Comparison of ENCODE assay signal across 11 cellular contexts in the genomic region with DNA sequence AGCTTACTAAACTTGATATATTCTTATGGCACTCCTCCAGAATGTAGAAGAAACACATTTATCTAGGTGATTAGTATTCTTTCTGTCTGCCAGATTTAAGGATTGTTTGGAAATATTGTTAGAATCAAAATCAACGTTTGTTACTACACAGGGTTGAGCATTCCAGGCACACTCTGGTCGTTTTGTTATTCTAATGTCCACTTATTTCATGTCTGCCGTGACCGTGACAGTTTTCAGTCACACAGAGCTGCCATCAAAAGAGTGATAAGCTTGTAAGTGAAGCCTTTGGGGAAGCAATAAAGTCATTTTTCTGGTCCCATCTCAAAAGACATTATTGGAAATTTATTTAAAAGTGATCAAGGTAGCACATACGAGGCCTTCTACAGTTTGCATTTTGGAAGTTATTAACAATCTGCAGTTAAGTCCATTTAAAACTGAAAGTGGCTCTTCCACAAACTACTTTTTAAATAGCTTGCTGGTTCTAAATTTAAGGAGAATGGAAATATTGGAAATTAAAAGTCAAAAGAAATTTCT. TPM values are rescaled to one million over a fixed set of nuclear protein-coding genes. Genes with fewer than 3 reads are reported as not detected.
DNase-seq lines count a peak whose midpoint lies in the region; ATAC-seq, FAIRE-seq and TF ChIP-seq lines count a peak whose summit lies in the region.
"Had no signal": no experiment of that assay in that cellular context is flagged by ENCODE, and none has a peak within 500 bp of the region (broad histone marks: within the 10 kb centered on the region; RNA-seq: fewer than 3 reads in every experiment).

No MANE protein-coding gene starts in this region.

- no peak for TF ChIP-seq POLR2A in ovary (IDR thresholded peaks at IDR 0.05)
- no peak for TF ChIP-seq POLR2A in GM12892 (IDR thresholded peaks at IDR 0.05; ENCODE audit: low read depth, low read length)

- no peak for TF ChIP-seq EP300 in ovary (IDR thresholded peaks at IDR 0.05)

- peak; percentile 55 for ATAC-seq in Right ventricle myocardium superior (ENCODE audit: poor library complexity)
- ATAC-seq in GM21447 (IDR thresholded peaks at IDR 0.05; ENCODE audit: unreplicated experiment) = no peak

- no peaks in the 10 kb centered on the region for H3K9me3 ChIP-seq in ovary

- H3K36me3 ChIP-seq in ovary = no peaks in the 10 kb centered on the region

- FAIRE-seq in GM12892 (lab: Jason Lieb, UNC) = no peak

- no peak for TF ChIP-seq CTCF in fibroblast of the aortic adventitia (IDR thresholded peaks at IDR 0.05; ENCODE audit: insufficient read depth, low read length)
- TF ChIP-seq CTCF in ovary (IDR thresholded peaks at IDR 0.05) = no peak

- intact Hi-C loops in Right ventricle myocardium superior (cut with DNase I) = loop anchor here (5.0 to 10.0 kb wide), 2 partner anchors 38 to 54 kb away; partner anchors contain the start of gene NFIA
- intact Hi-C loops in cardiac septum (cut with DNase I) = loop anchor here (2.0 to 5.0 kb wide), 2 partner anchors 32 to 68 kb away; no protein-coding TSS in a partner anchor
- intact Hi-C loops in ovary (cut with DNase I) = no loop called here

- H3K4me3 ChIP-seq in fibroblast of the aortic adventitia (ENCODE audit: low read depth, low read length) (peak overlapping the region; percentile 19), ovary (peak overlapping the region; percentile 1)

- 22 to 28% (median 22%) methylated on average over 5 of the region's 5 CpGs for WGBS in ovary, 3 donors

- DNase-seq in Right ventricle myocardium superior = no peak
- no peak for DNase-seq in cardiac septum (ENCODE audit: low spot score)
- DNase-seq in fibroblast of the aortic adventitia (ENCODE audit: low read depth) = peak; percentile 47
- DNase-seq in ovary = no peak
- no peak for DNase-seq in NCI-H1694 (lab: John Stamatoyannopoulos, UW)
- DNase-seq in GM12892 (ENCODE audit: insufficient read length) = no peak
- no peak for DNase-seq in NCI-H524 treated with DMSO at 0.1 percent for 48 hours (lab: John Stamatoyannopoulos, UW)
- DNase-seq: ACHN; activated naive CD8-positive, alpha-beta T cell treated with anti-CD3 and anti-CD28 coated beads for 36 hours; DND-41 had no signal

- no peaks in the 10 kb centered on the region for H3K27me3 ChIP-seq in ovary

- peaks cover 5% of the 10 kb centered on the region for H3K4me1 ChIP-seq in ovary (ENCODE audit: insufficient read depth)

- no peak overlapping the region for H3K27ac ChIP-seq in ovary

RNA-seq across cellular contexts. Expression of gene NFIA, which starts 38.0 kb away (rescaled TPM):
- total RNA-seq in Right ventricle myocardium superior (89.5 TPM), cardiac septum (78.6 TPM), fibroblast of the aortic adventitia (ENCODE audit: low replicate concordance) (32.0 and 42.0 TPM in 2 replicates), ovary (100 to 1,000 TPM in 2 of 7 donors, 10 to 100 TPM in 5; 34.0 to 115 (median 90.8) TPM)
- 10 to 100 TPM; 11.8 to 23.5 TPM for polyA plus RNA-seq in ovary
- polyA plus RNA-seq in GM12892 (2012; ENCODE audit: missing spikeins) = not detected

Comparison
In these comparisons a context has a peak if more than half of its experiments do, and no peak if none do; other contexts are left out.
1. intact Hi-C loops: an anchor here in Right ventricle myocardium superior (5.0 to 10.0 kb wide) and cardiac septum (2.0 to 5.0 kb wide); none called in ovary.